Comparison of ENCODE assay signal across 23 cellular contexts in the genomic region with DNA sequence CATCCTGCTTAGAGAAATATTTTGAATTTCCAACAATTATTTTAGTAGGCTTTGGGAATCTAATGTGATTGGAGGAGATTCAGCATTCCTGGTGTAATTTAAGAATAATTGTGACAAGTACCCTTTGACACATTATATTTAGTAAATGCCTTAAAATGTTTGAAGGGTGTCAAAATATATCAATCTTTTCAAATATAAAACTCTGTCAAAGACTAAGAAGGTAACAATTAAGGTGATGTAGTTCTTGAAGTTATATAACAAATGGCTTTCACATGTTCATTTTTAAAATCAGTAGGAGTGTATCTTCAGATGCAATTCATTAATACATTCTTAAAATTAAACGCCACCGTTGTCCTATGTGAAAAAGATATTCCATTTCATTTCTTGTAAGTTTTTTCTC.
DNase-seq lines count a peak whose midpoint lies in the region; ATAC-seq, FAIRE-seq and TF ChIP-seq lines count a peak whose summit lies in the region.
"Had no signal": no experiment of that assay in that cellular context is flagged by ENCODE, and none has a peak within 500 bp of the region (broad histone marks: within the 10 kb centered on the region; RNA-seq: fewer than 3 reads in every experiment).

No MANE protein-coding gene starts in this region.

- intact Hi-C loops in kidney (cut with DNase I): no loop called here

- no peak overlapping the region for H3K9ac ChIP-seq in kidney (ENCODE audit: low read length in 2 of 2)
- H3K9ac ChIP-seq: BLaER1 had no signal

- no peak overlapping the region for H3K4me3 ChIP-seq in kidney (ENCODE audit: low read length in 2 of 2)
- H3K4me3 ChIP-seq in MG63: no peak overlapping the region
- H3K4me3 ChIP-seq: BLaER1, GM12878 had no signal

- no peak for ATAC-seq in HG03280 (IDR thresholded peaks at IDR 0.05; ENCODE audit: unreplicated experiment)
- ATAC-seq: GM12878 had no signal

- H3K36me3 ChIP-seq in kidney (ENCODE audit: control insufficient read depth in 1 of 2, insufficient read depth in 2 of 2, low read length in 2 of 2) (no peaks in the 10 kb centered on the region), MG63 (no peaks in the 10 kb centered on the region)
- H3K36me3 ChIP-seq: BE2C, BLaER1 had no signal

- DNase-seq in RCC 7860 (ENCODE audit: low spot score) (no peak), kidney (no peak), putamen (ENCODE audit: low spot score) (peak; percentile 51), SKM-1 treated with dmso at 0.1 percent for 144 hours (lab: John Stamatoyannopoulos, UW; ENCODE audit: unreplicated experiment) (no peak), MG63 (no peak)
- DNase-seq: 8988T; BE2C; C1 segment of cervical spinal cord; CD4-positive, alpha-beta memory T cell; CD4-positive, CD25-positive, alpha-beta regulatory T cell; CD8-positive, alpha-beta memory T cell; COR-L47; DMS 273 treated with DMSO at 0.1 percent for 48 hours; DMS79; DND-41; EL; GDM1 had no signal

- H3K4me1 ChIP-seq in kidney (ENCODE audit: control insufficient read depth in 1 of 2, insufficient read depth in 1 of 2, low read depth in 1 of 2, low read length in 2 of 2): peaks cover 0 to 16% of the 10 kb centered on the region in 2 donors
- H3K4me1 ChIP-seq: BE2C, BLaER1 had no signal

- no peaks in the 10 kb centered on the region for H3K9me3 ChIP-seq in kidney (ENCODE audit: control insufficient read depth in 1 of 2, low read length in 2 of 2)
- H3K9me3 ChIP-seq in MG63: no peaks in the 10 kb centered on the region
- H3K9me3 ChIP-seq: BE2C, BLaER1 had no signal

- FAIRE-seq in RCC 7860 (lab: Jason Lieb, UNC) (peak; percentile 5), kidney (lab: Jason Lieb, UNC) (peak; percentile 3)
- FAIRE-seq: A204.1, GM12878, GM12892, GM18507 had no signal

- TF ChIP-seq CTCF in kidney (IDR thresholded peaks at IDR 0.05; ENCODE audit: borderline replicate concordance, extremely low read depth, insufficient read depth): no peak

- H3K27ac ChIP-seq in kidney (ENCODE audit: low read depth in 2 of 2, low read length in 2 of 2): no peak overlapping the region
- H3K27ac ChIP-seq: BLaER1 had no signal

- no peaks in the 10 kb centered on the region for H3K27me3 ChIP-seq in MG63
- H3K27me3 ChIP-seq: BE2C, BLaER1 had no signal
